ENCODE assay signal across 24 cellular contexts in genomic region chr10:90504172-90504571, GRCh38.
"Had no signal": no experiment of that assay in that cellular context is flagged by ENCODE, and none has a peak within 500 bp of the region (broad histone marks: within the 10 kb centered on the region; RNA-seq: fewer than 3 reads in every experiment).

No MANE protein-coding gene starts in this region.

- H3K4me1 Mint-ChIP-seq: natural killer cell had no signal

- H3K27ac ChIP-seq: esophagus muscularis mucosa, heart right ventricle, left lung, lower lobe of right lung, right lobe of liver, skin epidermis, upper lobe of left lung, vagina had no signal

- H3K9me3 ChIP-seq: esophagus muscularis mucosa, lower lobe of right lung, right lobe of liver, vagina had no signal

- H3K4me3 ChIP-seq: esophagus muscularis mucosa, heart right ventricle, left lung, lower lobe of right lung, right lobe of liver, skin epidermis, upper lobe of left lung, vagina had no signal

- H3K4me1 ChIP-seq: esophagus muscularis mucosa, heart right ventricle, left lung, right lobe of liver, upper lobe of left lung, vagina had no signal

- H3K27ac Mint-ChIP-seq: activated T-helper 1 cell treated with anti-CD3 and anti-CD28 coated beads, Interleukin-12 subunit alpha, Interleukin-12 subunit beta, Interleukin-2, Interleukin-4 antibody, amounts not matched to agents 30 ng/mL and 10 ng/mL and 1 ng/mL, durations not matched to agents 14 hours and 24 hours and 36 hours; natural killer cell; stimulated activated naive CD8-positive, alpha-beta T cell treated with anti-CD3 and anti-CD28 coated beads, Interleukin-15, Interleukin-2, amounts not matched to agents 100 ng/mL and 50 ng/mL, for 24 hours had no signal

- H3K9me3 Mint-ChIP-seq: activated T-helper 1 cell treated with anti-CD3 and anti-CD28 coated beads, Interleukin-12 subunit alpha, Interleukin-12 subunit beta, Interleukin-2, Interleukin-4 antibody, amounts not matched to agents 30 ng/mL and 10 ng/mL and 1 ng/mL, durations not matched to agents 14 hours and 24 hours and 36 hours; stimulated activated naive CD8-positive, alpha-beta T cell treated with anti-CD3 and anti-CD28 coated beads, Interleukin-15, Interleukin-2, amounts not matched to agents 100 ng/mL and 50 ng/mL, for 24 hours had no signal

- DNase-seq: activated CD4-positive, alpha-beta T cell treated with anti-CD3 and anti-CD28 coated beads for 4 hours; activated CD4-positive, alpha-beta T cell treated with anti-CD3 and anti-CD28 coated beads, Interleukin-2, amount 50 U/mL, for 4 hours; activated CD8-positive, alpha-beta memory T cell treated with anti-CD3 and anti-CD28 coated beads for 24 hours; activated gamma-delta T cell; activated naive CD4-positive, alpha-beta T cell treated with anti-CD3 and anti-CD28 coated beads, Interleukin-2, amount 50 U/mL, for 16 hours; amniotic stem cell; central memory CD4-positive, alpha-beta T cell; foreskin melanocyte; heart right ventricle; left lung; lower lobe of right lung; mesenchymal stem cell; natural killer cell; right lobe of liver; stimulated activated CD4-positive, alpha-beta T cell treated with anti-CD3 and anti-CD28 coated beads, Interleukin-12 subunit alpha, Interleukin-12 subunit beta, amount 100 ng/mL, for 4 hours; stimulated activated CD4-positive, alpha-beta T cell treated with anti-CD3 and anti-CD28 coated beads, Interleukin-4, amount 100 ng/mL, for 1 hour; substantia nigra; T-helper 2 cell; upper lobe of left lung had no signal

- H3K4me3 Mint-ChIP-seq: activated T-helper 1 cell treated with anti-CD3 and anti-CD28 coated beads, Interleukin-12 subunit alpha, Interleukin-12 subunit beta, Interleukin-2, Interleukin-4 antibody, amounts not matched to agents 30 ng/mL and 10 ng/mL and 1 ng/mL, durations not matched to agents 14 hours and 24 hours and 36 hours; natural killer cell; stimulated activated naive CD8-positive, alpha-beta T cell treated with anti-CD3 and anti-CD28 coated beads, Interleukin-15, Interleukin-2, amounts not matched to agents 100 ng/mL and 50 ng/mL, for 24 hours had no signal

- ATAC-seq: heart right ventricle, left lung, lower lobe of right lung, natural killer cell, right lobe of liver had no signal

- H3K27me3 ChIP-seq: esophagus muscularis mucosa, heart right ventricle, left lung, right lobe of liver, upper lobe of left lung, vagina had no signal

- H3K36me3 ChIP-seq: esophagus muscularis mucosa, heart right ventricle, left lung, lower lobe of right lung, right lobe of liver, upper lobe of left lung, vagina had no signal

- H3K36me3 Mint-ChIP-seq: natural killer cell had no signal
